In genomic region chr12:120199025-120199424, GRCh38 we compare ENCODE assay signal across 8 cellular contexts. TPM values are rescaled to one million over a fixed set of nuclear protein-coding genes. Genes with fewer than 3 reads are reported as not detected.
A peak's percentile ranks its signal among the peaks of the same experiment; 100 is the strongest.
DNase-seq lines count a peak whose midpoint lies in the region; ATAC-seq, FAIRE-seq and TF ChIP-seq lines count a peak whose summit lies in the region.

No MANE protein-coding gene starts in this region.

- H3K36me3 ChIP-seq in lower lobe of right lung (peaks cover 39% of the 10 kb centered on the region), kidney (ENCODE audit: control insufficient read depth in 1 of 2, insufficient read depth in 2 of 2, low read length in 2 of 2) (peaks cover 15 to 27% of the 10 kb centered on the region in 2 donors)

- peaks cover 51% of the 10 kb centered on the region for H3K4me1 ChIP-seq in lower lobe of right lung
- H3K4me1 ChIP-seq in kidney (ENCODE audit: control insufficient read depth in 1 of 2, insufficient read depth in 1 of 2, low read depth in 1 of 2, low read length in 2 of 2) = peaks cover 4 to 13% of the 10 kb centered on the region in 2 donors

- H3K27ac ChIP-seq in lower lobe of right lung (no peak overlapping the region), kidney (ENCODE audit: low read depth in 2 of 2, low read length in 2 of 2) (no peak overlapping the region)

- peak; percentile 24 for DNase-seq in stimulated activated CD4-positive, alpha-beta T cell treated with anti-CD3 and anti-CD28 coated beads, Interleukin-4, amount 100 ng/mL, for 24 hours
- no peak for DNase-seq in stimulated activated CD4-positive, alpha-beta T cell treated with anti-CD3 and anti-CD28 coated beads, Interleukin-4, amount 100 ng/mL, for 1 hour
- DNase-seq in activated naive CD4-positive, alpha-beta T cell treated with anti-CD3 and anti-CD28 coated beads, Interleukin-2, amount 50 U/mL, for 72 hours (ENCODE audit: low spot score in 2 of 2) = no peak
- DNase-seq in lower lobe of right lung (no peak), amniotic stem cell (lab: John Stamatoyannopoulos, UW) (no peak), NCI-H2227 (lab: John Stamatoyannopoulos, UW; ENCODE audit: unreplicated experiment) (no peak), GM19238 (ENCODE audit: insufficient read length, low spot score) (no peak), kidney (no peak)

- intact Hi-C loops in lower lobe of right lung (cut with DNase I) = no loop called here
- intact Hi-C loops in kidney (cut with DNase I) = no loop called here

- H3K27ac Mint-ChIP-seq in activated naive CD4-positive, alpha-beta T cell treated with anti-CD3 and anti-CD28 coated beads, Interleukin-2, amount 50 U/mL, for 72 hours = peak overlapping the region; percentile 98 to 99

- no peaks in the 10 kb centered on the region for H3K27me3 ChIP-seq in lower lobe of right lung (ENCODE audit: low read depth)

- no peak for ATAC-seq in activated naive CD4-positive, alpha-beta T cell treated with anti-CD3 and anti-CD28 coated beads, Interleukin-2, amount 50 U/mL, for 72 hours
- no peak for ATAC-seq in lower lobe of right lung

- H3K4me3 ChIP-seq in lower lobe of right lung = peak overlapping the region; percentile 96
- no peak overlapping the region for H3K4me3 ChIP-seq in kidney (ENCODE audit: low read length in 2 of 2)

- no peaks in the 10 kb centered on the region for H3K9me3 ChIP-seq in lower lobe of right lung
- no peaks in the 10 kb centered on the region for H3K9me3 ChIP-seq in kidney (ENCODE audit: control insufficient read depth in 1 of 2, low read length in 2 of 2)

- no peak for TF ChIP-seq CTCF in lower lobe of right lung (IDR thresholded peaks at IDR 0.05)
- no peak for TF ChIP-seq CTCF in kidney (IDR thresholded peaks at IDR 0.05; ENCODE audit: borderline replicate concordance, extremely low read depth, insufficient read depth)

- FAIRE-seq in kidney (lab: Jason Lieb, UNC) = no peak

- peaks cover 35 to 54% of the 10 kb centered on the region in 2 donors for H3K36me3 Mint-ChIP-seq in activated naive CD4-positive, alpha-beta T cell treated with anti-CD3 and anti-CD28 coated beads, Interleukin-2, amount 50 U/mL, for 72 hours

- H3K9ac ChIP-seq in kidney (ENCODE audit: low read length in 2 of 2) = peak overlapping the region in 1 of 2 donors; percentile 95

- no peaks in the 10 kb centered on the region for H3K9me3 Mint-ChIP-seq in activated naive CD4-positive, alpha-beta T cell treated with anti-CD3 and anti-CD28 coated beads, Interleukin-2, amount 50 U/mL, for 72 hours

RNA-seq across cellular contexts. Expression of gene RPLP0, which starts 1.9 kb away (rescaled TPM):
- 1,000 to 10,000 TPM; 4,045 to 4,525 TPM for total RNA-seq in activated naive CD4-positive, alpha-beta T cell treated with anti-CD3 and anti-CD28 coated beads, Interleukin-2, amount 50 U/mL, for 72 hours
- 1,285 TPM for total RNA-seq in lower lobe of right lung
- total RNA-seq in kidney = 1,384 TPM
- polyA plus RNA-seq in kidney (ENCODE audit: insufficient read depth, low read depth, low replicate concordance) = 1,654 TPM

RNA-seq across cellular contexts. Expression of gene GCN1, which starts 4.5 kb away (rescaled TPM):
- 100 to 1,000 TPM; 114 to 131 TPM for total RNA-seq in activated naive CD4-positive, alpha-beta T cell treated with anti-CD3 and anti-CD28 coated beads, Interleukin-2, amount 50 U/mL, for 72 hours
- total RNA-seq in lower lobe of right lung (73.6 TPM), kidney (77.6 TPM)
- 12.2 TPM for polyA plus RNA-seq in kidney (ENCODE audit: insufficient read depth, low read depth, low replicate concordance)
